In the genomic region with DNA sequence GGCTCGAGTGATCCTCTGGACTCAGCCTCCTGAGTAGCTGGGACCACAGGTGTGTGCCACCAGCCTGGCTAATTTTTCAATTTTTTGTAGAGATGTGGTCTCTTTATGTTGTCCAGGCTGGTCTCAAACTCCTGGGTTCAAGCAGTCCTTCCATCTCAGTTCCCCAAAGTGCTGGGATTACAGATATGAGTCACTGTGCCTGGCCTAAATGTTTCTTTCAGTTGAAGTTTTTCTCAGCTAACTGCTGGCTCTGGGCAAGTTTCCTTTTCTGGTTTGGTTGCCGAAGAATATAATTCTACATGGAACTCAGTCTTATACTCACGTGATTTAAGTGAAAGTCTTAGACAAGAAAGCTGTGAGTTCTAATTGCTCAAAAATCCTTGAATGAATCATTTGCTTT, we compare ENCODE assay signal across 10 cellular contexts. TPM values are rescaled to one million over a fixed set of nuclear protein-coding genes. Genes with fewer than 3 reads are reported as not detected.
A peak's percentile ranks its signal among the peaks of the same experiment; 100 is the strongest.
DNase-seq lines count a peak whose midpoint lies in the region; ATAC-seq and TF ChIP-seq lines count a peak whose summit lies in the region.
"Had no signal": no experiment of that assay in that cellular context is flagged by ENCODE, and none has a peak within 500 bp of the region (broad histone marks: within the 10 kb centered on the region; RNA-seq: fewer than 3 reads in every experiment).

No MANE protein-coding gene starts in this region.

- H3K4me1 Mint-ChIP-seq in activated T-helper 17 cell treated with anti-CD3 and anti-CD28 coated beads, Interleukin-2, amount 50 U/mL, for 72 hours = peaks cover 13% of the 10 kb centered on the region
- H3K4me1 Mint-ChIP-seq in endothelial cell (ENCODE audit: unreplicated experiment) = no peaks in the 10 kb centered on the region

- H3K9me3 Mint-ChIP-seq in activated T-helper 17 cell treated with anti-CD3 and anti-CD28 coated beads, Interleukin-2, amount 50 U/mL, for 72 hours = no peaks in the 10 kb centered on the region
- no peaks in the 10 kb centered on the region for H3K9me3 Mint-ChIP-seq in endothelial cell (ENCODE audit: unreplicated experiment)
- H3K9me3 Mint-ChIP-seq: CD4-positive, CD25-positive, alpha-beta regulatory T cell had no signal

- H3K4me3 ChIP-seq in gastroesophageal sphincter = no peak overlapping the region
- no peak overlapping the region for H3K4me3 ChIP-seq in upper lobe of left lung

- ATAC-seq in GM19372 (IDR thresholded peaks at IDR 0.05; ENCODE audit: low read depth, unreplicated experiment) (peak; percentile 40), HG03025 (IDR thresholded peaks at IDR 0.05; ENCODE audit: low FRiP score, unreplicated experiment) (peak; percentile 42), gastroesophageal sphincter (no peak), upper lobe of left lung (ENCODE audit: low FRiP score in 2 of 2) (no peak)
- peak; percentile 40 for ATAC-seq in activated T-helper 17 cell treated with anti-CD3 and anti-CD28 coated beads, Interleukin-2, amount 50 U/mL, for 72 hours (replicated peaks)
- ATAC-seq: esophagus mucosa had no signal

- no peaks in the 10 kb centered on the region for H3K27me3 Mint-ChIP-seq in activated T-helper 17 cell treated with anti-CD3 and anti-CD28 coated beads, Interleukin-2, amount 50 U/mL, for 72 hours
- H3K27me3 Mint-ChIP-seq in endothelial cell (ENCODE audit: unreplicated experiment) = peaks cover 2% of the 10 kb centered on the region
- H3K27me3 Mint-ChIP-seq: CD4-positive, CD25-positive, alpha-beta regulatory T cell had no signal

- peaks cover 2 to 78% of the 10 kb centered on the region in 2 donors for H3K36me3 ChIP-seq in gastroesophageal sphincter
- peaks cover 16 to 81% (median 39%) of the 10 kb centered on the region in 4 donors for H3K36me3 ChIP-seq in upper lobe of left lung

- no peaks in the 10 kb centered on the region for H3K9me3 ChIP-seq in gastroesophageal sphincter
- no peaks in the 10 kb centered on the region for H3K9me3 ChIP-seq in upper lobe of left lung

- no peak overlapping the region for H3K4me3 Mint-ChIP-seq in activated T-helper 17 cell treated with anti-CD3 and anti-CD28 coated beads, Interleukin-2, amount 50 U/mL, for 72 hours
- no peak overlapping the region for H3K4me3 Mint-ChIP-seq in endothelial cell (ENCODE audit: unreplicated experiment)
- H3K4me3 Mint-ChIP-seq: CD4-positive, CD25-positive, alpha-beta regulatory T cell had no signal

- WGBS in gastroesophageal sphincter (ENCODE audit: low coverage in 1 of 2), 2 donors = 71 to 100% methylated on average over 2 to 3 of the region's 3 CpGs
- 92 to 97% methylated on average over 3 of the region's 3 CpGs for WGBS in upper lobe of left lung, 2 donors

- peak overlapping the region; percentile 28 for H3K27ac Mint-ChIP-seq in activated T-helper 17 cell treated with anti-CD3 and anti-CD28 coated beads, Interleukin-2, amount 50 U/mL, for 72 hours
- no peak overlapping the region for H3K27ac Mint-ChIP-seq in endothelial cell (ENCODE audit: unreplicated experiment)

- TF ChIP-seq EP300 in gastroesophageal sphincter (IDR thresholded peaks at IDR 0.05) (no peak), upper lobe of left lung (IDR thresholded peaks at IDR 0.05) (no peak)

- TF ChIP-seq CTCF in endothelial cell (IDR thresholded peaks at IDR 0.05; ENCODE audit: unreplicated experiment) = no peak
- TF ChIP-seq CTCF in gastroesophageal sphincter (IDR thresholded peaks at IDR 0.05) = no peak
- no peak for TF ChIP-seq CTCF in upper lobe of left lung (IDR thresholded peaks at IDR 0.05)

- H3K36me3 Mint-ChIP-seq in activated T-helper 17 cell treated with anti-CD3 and anti-CD28 coated beads, Interleukin-2, amount 50 U/mL, for 72 hours (ENCODE audit: low read depth) = peaks cover 100% of the 10 kb centered on the region
- peaks cover 40% of the 10 kb centered on the region for H3K36me3 Mint-ChIP-seq in endothelial cell (ENCODE audit: low read depth, unreplicated experiment)

- H3K27ac ChIP-seq in gastroesophageal sphincter = no peak overlapping the region
- H3K27ac ChIP-seq in upper lobe of left lung = peak overlapping the region in 1 of 4 donors; percentile 34

- H3K27me3 ChIP-seq in gastroesophageal sphincter (no peaks in the 10 kb centered on the region), upper lobe of left lung (no peaks in the 10 kb centered on the region)

- peak; percentile 13 for DNase-seq in EH (ENCODE audit: low read depth)
- no peak for DNase-seq in endothelial cell (ENCODE audit: low spot score)
- no peak for DNase-seq in HPDE6-E6E7 (ENCODE audit: extremely low spot score)
- no peak for DNase-seq in upper lobe of left lung
- DNase-seq: CD4-positive, CD25-positive, alpha-beta regulatory T cell had no signal

- no peak for TF ChIP-seq POLR2A in gastroesophageal sphincter (IDR thresholded peaks at IDR 0.05)
- TF ChIP-seq POLR2A in upper lobe of left lung (IDR thresholded peaks at IDR 0.05) = no peak

- H3K4me1 ChIP-seq in gastroesophageal sphincter (no peaks in the 10 kb centered on the region), upper lobe of left lung (peaks cover 0 to 3% (median 0%) of the 10 kb centered on the region in 4 donors)

RNA-seq across cellular contexts. Expression of a gene that starts 57.0 kb away (rescaled TPM):
- total RNA-seq in activated T-helper 17 cell treated with anti-CD3 and anti-CD28 coated beads, Interleukin-2, amount 50 U/mL, for 72 hours = 10 to 100 TPM; 14.1 to 14.3 TPM
- total RNA-seq in endothelial cell (ENCODE audit: unreplicated experiment) (6.1 TPM), gastroesophageal sphincter (1 to 10 TPM; 2.8 to 4.0 (median 3.0) TPM), upper lobe of left lung (1 to 10 TPM; 1.5 to 4.9 (median 2.3) TPM)

RNA-seq across cellular contexts. Expression of a gene that starts 57.2 kb away (rescaled TPM):
- total RNA-seq in activated T-helper 17 cell treated with anti-CD3 and anti-CD28 coated beads, Interleukin-2, amount 50 U/mL, for 72 hours = 10 to 100 TPM; 18.4 to 23.5 TPM
- total RNA-seq in endothelial cell (ENCODE audit: unreplicated experiment) (10.5 TPM), gastroesophageal sphincter (10 to 100 TPM in 3 of 4 donors, 1 to 10 TPM in 1; 6.1 to 24.9 (median 19.4) TPM), upper lobe of left lung (10 to 100 TPM in 5 of 6 donors, 1 to 10 TPM in 1; 7.1 to 22.2 (median 11.6) TPM)

Comparison
In these comparisons a context has a peak if more than half of its experiments do, and no peak if none do; other contexts are left out.
1. ATAC-seq: peak in GM19372 (single experiment), HG03025 (single experiment) and activated T-helper 17 cell treated with anti-CD3 and anti-CD28 coated beads, Interleukin-2, amount 50 U/mL, for 72 hours (single experiment); none in gastroesophageal sphincter (single experiment) and upper lobe of left lung (0 of 2).